Comparison of ENCODE assay signal across 8 cellular contexts in the genomic region with DNA sequence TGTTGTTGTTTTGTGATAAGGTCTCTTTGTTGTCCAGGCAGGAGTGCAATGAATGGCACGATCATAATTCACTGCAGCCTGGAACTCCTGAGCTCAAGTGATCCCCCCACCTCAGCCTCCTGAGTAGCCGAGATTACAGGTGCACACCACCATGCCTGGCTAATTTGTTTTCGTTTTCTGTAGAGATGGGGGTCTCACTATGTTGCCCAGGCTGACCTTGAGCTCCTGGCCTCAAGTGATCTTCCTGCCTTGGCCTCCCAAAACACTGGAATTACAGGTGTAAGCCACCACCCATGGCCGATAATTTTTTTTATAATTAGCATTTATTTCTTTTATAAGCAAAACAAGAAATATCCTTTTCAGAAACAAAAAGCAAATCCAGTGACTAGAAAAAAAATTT. TPM values are rescaled to one million over a fixed set of nuclear protein-coding genes. Genes with fewer than 3 reads are reported as not detected.
DNase-seq lines count a peak whose midpoint lies in the region; ATAC-seq, FAIRE-seq and TF ChIP-seq lines count a peak whose summit lies in the region.

No MANE protein-coding gene starts in this region.

- no peak overlapping the region for H2BK120ac ChIP-seq in H1 (replicated peaks; ENCODE audit: low read depth, low read length)

- H2AK5ac ChIP-seq in H1 (ENCODE audit: low read depth, low read length): no peak overlapping the region

- no peak for TF ChIP-seq POLR2A in Peyer's patch (IDR thresholded peaks at IDR 0.05)
- TF ChIP-seq POLR2A in H1 (IDR thresholded peaks at IDR 0.05; ENCODE audit: control extremely low read depth in 1 of 2, low read depth in 2 of 2, low read length in 2 of 2): no peak

- no peaks in the 10 kb centered on the region for H3K27me3 ChIP-seq in Peyer's patch
- H3K27me3 ChIP-seq in H1 (replicated peaks in 1 of 4; ENCODE audit: control insufficient read depth in 3 of 4, extremely low read depth in 1 of 4, insufficient read depth in 3 of 4, low read length in 3 of 4): peaks cover 0 to 10% (median 2%) of the 10 kb centered on the region in 4 experiments; a peak in 4 of 7 replicates
- no peaks in the 10 kb centered on the region for H3K27me3 ChIP-seq in small intestine (ENCODE audit: control insufficient read depth in 2 of 2, insufficient read depth in 2 of 2, low read length in 2 of 2)

- POLR2A ChIA-PET in H1 (lab: Charles Lee; ENCODE audit: partially characterized antibody): interaction anchor here (1.1 to 1.6 kb wide), 3 partner anchors 13 to 141 kb away, joined by 3 to 6 read pairs (median 3); no protein-coding TSS in a partner anchor

- TF ChIP-seq CTCF in Peyer's patch (IDR thresholded peaks at IDR 0.05): no peak
- no peak for TF ChIP-seq CTCF in H1 (IDR thresholded peaks at IDR 0.05; ENCODE audit: control extremely low read depth in 1 of 3, insufficient read depth in 1 of 3, low read depth in 1 of 3, low read length in 3 of 3)

- H3K9me3 ChIP-seq in Peyer's patch: no peaks in the 10 kb centered on the region
- H3K9me3 ChIP-seq in H1 (ENCODE audit: insufficient read depth in 2 of 2, low read depth in 1 of 2, low read length in 1 of 2): no peaks in the 10 kb centered on the region
- H3K9me3 ChIP-seq in small intestine (ENCODE audit: control insufficient read depth, low read depth): no peaks in the 10 kb centered on the region

- H3K4ac ChIP-seq in H1 (replicated peaks; ENCODE audit: insufficient read length, low read depth, low read length): no peak overlapping the region

- CTCF ChIA-PET in H1 (lab: Charles Lee; ENCODE audit: partially characterized antibody): interaction anchor here (0.7 to 2.3 kb wide), 14 partner anchors 8 to 254 kb away, joined by 3 to 9 read pairs (median 4); no protein-coding TSS in a partner anchor

- peaks cover 0 to 19% (median 5%) of the 10 kb centered on the region in 4 donors for H3K4me1 ChIP-seq in Peyer's patch
- H3K4me1 ChIP-seq in H1 (replicated peaks in 1 of 4; ENCODE audit: control insufficient read depth in 3 of 4, insufficient read depth in 4 of 4, low read length in 3 of 4): peaks cover 0 to 11% (median 1%) of the 10 kb centered on the region in 4 experiments; a peak in 4 of 7 replicates
- H3K4me1 ChIP-seq in small intestine (ENCODE audit: control insufficient read depth in 2 of 2, insufficient read depth in 1 of 2, low read depth in 1 of 2, low read length in 1 of 2): no peaks in the 10 kb centered on the region

- H3K4me3 ChIP-seq in Peyer's patch: peak overlapping the region; percentile 53 to 68 (median 56)
- H3K4me3 ChIP-seq in H1 (ENCODE audit: extremely low read depth in 1 of 4, insufficient read depth in 2 of 4, low read depth in 3 of 4, low read length in 4 of 4): peak overlapping the region in 1 of 4 experiments; percentile 88; a peak in 1 of 8 replicates
- H3K4me3 ChIP-seq in small intestine (ENCODE audit: low read depth in 1 of 2, low read length in 2 of 2): peak overlapping the region; percentile 19 to 81

- no peak overlapping the region for H2AFZ ChIP-seq in H1 (ENCODE audit: low read length)

- no peak overlapping the region for H4K91ac ChIP-seq in H1 (replicated peaks; ENCODE audit: insufficient read length, low read length)

- 83% methylated on average over 4 of the region's 4 CpGs; no CpG with 5 or more reads in 1 of the 2 experiments for WGBS in H1 (ENCODE audit: extremely low coverage in 1 of 2, insufficient coverage in 1 of 2, insufficient read length in 1 of 2, insufficient replicate concordance in 2 of 2, low coverage in 1 of 2, low lambda C conversion rate in 2 of 2, missing lambda C conversion rate in 1 of 2), 2 experiments
- 58 to 66% (median 63%) methylated on average over 4 of the region's 4 CpGs for WGBS in small intestine, 3 donors

- no peak overlapping the region; the same call in 1 of the 2 replicates for H2BK15ac ChIP-seq in H1 (ENCODE audit: low read length)

- no peaks in the 10 kb centered on the region for H3K79me2 ChIP-seq in H1 (ENCODE audit: control insufficient read depth in 1 of 2, insufficient read depth in 2 of 2, low read length in 2 of 2)

- no peak for TF ChIP-seq EP300 in H1 (IDR thresholded peaks at IDR 0.05; ENCODE audit: borderline replicate concordance in 1 of 2, low read depth in 2 of 2, low read length in 2 of 2)

- no peak overlapping the region for H3K23ac ChIP-seq in H1 (ENCODE audit: insufficient read length)

- no peaks in the 10 kb centered on the region for H4K20me1 ChIP-seq in H1 (replicated peaks in 1 of 2; ENCODE audit: control insufficient read depth in 1 of 2, insufficient read depth in 2 of 2, low read length in 2 of 2)

- TF ChIP-seq RAD21 in H1 (IDR thresholded peaks at IDR 0.05 in 1 of 2, conservative IDR thresholded peaks at IDR 0.05 in 1 of 2; ENCODE audit: low read depth in 2 of 2, low read length in 2 of 2): no peak

- DNase-seq in NCI-H82 (lab: John Stamatoyannopoulos, UW) (peak; percentile 3), NCI-H82 treated with DMSO at 0.1 percent for 48 hours (lab: John Stamatoyannopoulos, UW; ENCODE audit: unreplicated experiment) (no peak), Peyer's patch (no peak), H1 (ENCODE audit: low read depth in 1 of 2, low spot score in 2 of 2) (no peak), small intestine (no peak)

- no peak overlapping the region for H3K14ac ChIP-seq in H1 (ENCODE audit: insufficient read length)

- FAIRE-seq in H1 (lab: Jason Lieb, UNC): no peak
- FAIRE-seq in small intestine (lab: Jason Lieb, UNC): no peak

- H3K27ac ChIP-seq in Peyer's patch: peak overlapping the region; percentile 68 to 88 (median 76)
- no peak overlapping the region for H3K27ac ChIP-seq in H1 (ENCODE audit: low read depth, low read length)
- peak overlapping the region; percentile 76 to 95 for H3K27ac ChIP-seq in small intestine (ENCODE audit: low read depth in 1 of 2, low read length in 1 of 2)

- H3K79me1 ChIP-seq in H1 (ENCODE audit: low read depth, low read length): no peaks in the 10 kb centered on the region

- H2BK5ac ChIP-seq in H1 (ENCODE audit: low read depth, low read length): no peak overlapping the region

- H4K5ac ChIP-seq in H1 (ENCODE audit: insufficient read length, low read depth, low read length): no peak overlapping the region

- no peaks in the 10 kb centered on the region for H3K36me3 ChIP-seq in Peyer's patch
- H3K36me3 ChIP-seq in H1 (ENCODE audit: control insufficient read depth in 2 of 4, insufficient read depth in 4 of 4, low read length in 3 of 4): no peaks in the 10 kb centered on the region
- H3K36me3 ChIP-seq in small intestine (ENCODE audit: control insufficient read depth in 2 of 2, insufficient read depth in 2 of 2, low read length in 2 of 2): peaks cover 0 to 2% of the 10 kb centered on the region in 2 donors

- ATAC-seq in HG03521 (IDR thresholded peaks at IDR 0.05; ENCODE audit: unreplicated experiment) (no peak), GM19324 (IDR thresholded peaks at IDR 0.05; ENCODE audit: low FRiP score, unreplicated experiment) (no peak), HG03442 (IDR thresholded peaks at IDR 0.05; ENCODE audit: unreplicated experiment) (no peak)

- no peak overlapping the region for H3K18ac ChIP-seq in H1 (ENCODE audit: extremely low read depth, low read length)

- no peak overlapping the region for H3K9ac ChIP-seq in H1 (replicated peaks in 1 of 4; ENCODE audit: extremely low read depth in 1 of 4, low read depth in 3 of 4, low read length in 3 of 4)

- no peak overlapping the region for H2BK20ac ChIP-seq in H1 (ENCODE audit: low read length)

- H3K23me2 ChIP-seq in H1 (ENCODE audit: low read depth, low read length): peaks cover 4% of the 10 kb centered on the region; the same call in 1 of the 2 replicates

- H4K8ac ChIP-seq in H1 (ENCODE audit: extremely low read depth, insufficient read depth, low read length): no peak overlapping the region

- no peak overlapping the region for H3K56ac ChIP-seq in H1 (replicated peaks; ENCODE audit: insufficient read length, low read depth, low read length)

- H2BK12ac ChIP-seq in H1 (ENCODE audit: low read depth, low read length): 0 out of 2 replicates have a peak overlapping the region, but pooled peaks have one; percentile 6

- peak overlapping the region in 1 of 2 experiments; percentile 55; a peak in 1 of 4 replicates for H3K4me2 ChIP-seq in H1 (ENCODE audit: insufficient read depth in 1 of 2, low read depth in 2 of 2, low read length in 2 of 2)

TF ChIP-seq in H1, 55 proteins besides CTCF, POLR2A, EP300 and RAD21:
- TF ChIP-seq, protein P1, sequence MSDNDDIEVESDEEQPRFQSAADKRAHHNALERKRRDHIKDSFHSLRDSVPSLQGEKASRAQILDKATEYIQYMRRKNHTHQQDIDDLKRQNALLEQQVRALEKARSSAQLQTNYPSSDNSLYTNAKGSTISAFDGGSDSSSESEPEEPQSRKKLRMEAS (IDR thresholded peaks at IDR 0.05): no peak
- TF ChIP-seq MAFK (IDR thresholded peaks at IDR 0.05; ENCODE audit: low read depth, low read length) (no peak), TAF1 (IDR thresholded peaks at IDR 0.05; ENCODE audit: low read depth, low read length) (no peak), ATF3 (IDR thresholded peaks at IDR 0.05; ENCODE audit: insufficient read depth, low read depth, low read length) (no peak), KDM4A (IDR thresholded peaks at IDR 0.05; ENCODE audit: low read depth, low read length, severe bottlenecking) (no peak), CREB1 (IDR thresholded peaks at IDR 0.05) (no peak), CHD1 (IDR thresholded peaks at IDR 0.05; ENCODE audit: low read depth, low read length) (no peak), PHF8 (conservative IDR thresholded peaks at IDR 0.05; ENCODE audit: low read depth, low read length) (no peak)
TF ChIP-seq in H1: peak in this region for 0.

RNA-seq across cellular contexts. Expression of gene PLAC8, which starts 3.6 kb away (rescaled TPM):
- 100 to 1,000 TPM in 2 of 4 donors, 10 to 100 TPM in 2; 36.3 to 148 (median 107) TPM for total RNA-seq in Peyer's patch
- 0.80 and 1.1 TPM in 2 replicates for total RNA-seq in H1 (2021; fragmentation: NEBNext Ultra II Directional; extraction: Animal tissue kit (Norgen Biotek cat#: 25700))
- polyA plus RNA-seq in H1 (2011; rRNA removed) (0.98 and 1.7 TPM in 2 replicates), small intestine (100 to 1,000 TPM; 106 to 309 (median 222) TPM)
- 1.2 TPM for polyA plus RNA-seq in H1 (2011; cell fraction: cytosol; rRNA removed)
- polyA plus RNA-seq in H1 (2011; cell fraction: nucleus; rRNA removed): 0.31 TPM
- polyA plus RNA-seq in H1 (2012, experiment 1 of 2): 0.62 to 0.93 TPM (median 0.78 TPM) in 3 of 4 replicates, not detected in the other
- polyA plus RNA-seq in H1 (2012, experiment 2 of 2): 0.75 TPM
- polyA plus RNA-seq in H1 (2013, experiment 1 of 2): 0.71 TPM
- polyA plus RNA-seq in H1 (2013, experiment 2 of 2): 0.59 TPM
- 0.95 and 1.6 TPM in 2 replicates for polyA minus RNA-seq in H1 (2011; rRNA and poly(A)+ RNA removed)
- not detected for polyA minus RNA-seq in H1 (2011; cell fraction: cytosol; rRNA and poly(A)+ RNA removed)
- 0.90 TPM for polyA minus RNA-seq in H1 (2011; cell fraction: nucleus; rRNA and poly(A)+ RNA removed)

Comparison
In these comparisons a context has a peak if more than half of its experiments do, and no peak if none do; other contexts are left out.
1. RNA of gene PLAC8, which starts 3.6 kb away (total RNA-seq): 36.3 to 148 TPM in Peyer's patch; 0.80 to 1.1 TPM in H1; every median in the first group is over 10 times any median in the second.